In the genomic region with DNA sequence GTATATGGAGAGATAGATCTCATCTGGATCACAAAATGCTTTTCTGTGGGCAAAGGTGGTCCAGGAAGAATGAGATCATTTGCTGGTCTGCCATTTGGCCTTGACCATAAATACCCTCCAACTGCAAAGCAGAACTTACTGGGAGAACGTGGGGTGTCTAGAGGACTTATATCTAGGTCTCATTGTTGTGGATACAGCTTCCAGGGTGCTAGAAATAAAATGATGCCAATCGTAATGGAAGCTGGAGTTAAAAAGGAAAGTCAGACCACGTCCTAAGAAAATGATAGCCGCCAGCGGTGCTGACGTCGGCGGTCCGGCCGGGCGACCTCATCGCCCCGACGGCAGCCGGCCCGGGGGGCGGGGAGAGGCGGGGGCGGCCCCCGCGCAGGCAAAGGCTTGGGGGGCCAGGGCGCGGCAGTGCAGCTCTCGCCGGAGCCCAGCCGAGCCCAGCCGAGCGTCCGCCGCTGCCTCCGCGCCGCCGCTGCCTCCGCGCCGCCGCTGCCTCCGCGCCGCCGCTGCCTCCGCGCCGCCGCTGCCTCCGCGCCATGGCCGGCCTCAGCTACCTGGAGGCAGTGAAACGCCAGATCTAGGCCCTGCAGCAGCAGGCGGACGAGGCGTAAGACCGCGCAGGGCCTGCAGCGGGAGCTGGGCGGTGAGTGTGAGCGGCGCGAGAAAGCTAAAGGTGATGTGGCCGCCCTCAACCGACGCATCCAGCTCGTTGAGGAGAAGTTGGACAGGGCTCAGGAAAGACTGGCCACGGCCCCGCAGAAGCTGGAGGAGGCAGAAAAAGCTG, we compare ENCODE assay signal across 1 cellular context.
TF ChIP-seq lines count a peak whose summit lies in the region.

No MANE protein-coding gene starts in this region.

TF ChIP-seq in HepG2, 621 proteins besides CTCF, POLR2A, EP300 and RAD21 (continued from another document and continues in another):
- TF ChIP-seq ZNF407 (CRISPR knock-in tag; IDR thresholded peaks at IDR 0.05; ENCODE audit: not compliant biosample characterization), result no peak
- no peak for TF ChIP-seq SNAPC2 (CRISPR knock-in tag; IDR thresholded peaks at IDR 0.05)
- no peak for TF ChIP-seq SOX6 (IDR thresholded peaks at IDR 0.05)
- TF ChIP-seq SOX6 (CRISPR knock-in tag; IDR thresholded peaks at IDR 0.05), result no peak; the same call in 1 of the 2 replicates
- no peak for TF ChIP-seq ZNF543 (CRISPR knock-in tag; IDR thresholded peaks at IDR 0.05)
- TF ChIP-seq, protein P1, sequence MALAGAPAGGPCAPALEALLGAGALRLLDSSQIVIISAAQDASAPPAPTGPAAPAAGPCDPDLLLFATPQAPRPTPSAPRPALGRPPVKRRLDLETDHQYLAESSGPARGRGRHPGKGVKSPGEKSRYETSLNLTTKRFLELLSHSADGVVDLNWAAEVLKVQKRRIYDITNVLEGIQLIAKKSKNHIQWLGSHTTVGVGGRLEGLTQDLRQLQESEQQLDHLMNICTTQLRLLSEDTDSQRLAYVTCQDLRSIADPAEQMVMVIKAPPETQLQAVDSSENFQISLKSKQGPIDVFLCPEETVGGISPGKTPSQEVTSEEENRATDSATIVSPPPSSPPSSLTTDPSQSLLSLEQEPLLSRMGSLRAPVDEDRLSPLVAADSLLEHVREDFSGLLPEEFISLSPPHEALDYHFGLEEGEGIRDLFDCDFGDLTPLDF (CRISPR knock-in tag; IDR thresholded peaks at IDR 0.05), result no peak
- no peak for TF ChIP-seq NR3C1 (CRISPR knock-in tag; IDR thresholded peaks at IDR 0.05)
- TF ChIP-seq PCBP2 (optimal IDR thresholded peaks at IDR 0.05; ENCODE audit: low read depth, low read length, poor library complexity, severe bottlenecking), result no peak
- TF ChIP-seq ZNF788 (CRISPR knock-in tag; IDR thresholded peaks at IDR 0.05; ENCODE audit: borderline replicate concordance), result no peak
- TF ChIP-seq ZNF549 (CRISPR knock-in tag; IDR thresholded peaks at IDR 0.05), result no peak
- TF ChIP-seq SMC3 (IDR thresholded peaks at IDR 0.05; ENCODE audit: low read length), result no peak
- no peak for TF ChIP-seq ZNF484 (CRISPR knock-in tag; IDR thresholded peaks at IDR 0.05; ENCODE audit: borderline replicate concordance, low read depth)
- no peak for TF ChIP-seq CEBPG (CRISPR knock-in tag; IDR thresholded peaks at IDR 0.05)
- TF ChIP-seq, protein P2, sequence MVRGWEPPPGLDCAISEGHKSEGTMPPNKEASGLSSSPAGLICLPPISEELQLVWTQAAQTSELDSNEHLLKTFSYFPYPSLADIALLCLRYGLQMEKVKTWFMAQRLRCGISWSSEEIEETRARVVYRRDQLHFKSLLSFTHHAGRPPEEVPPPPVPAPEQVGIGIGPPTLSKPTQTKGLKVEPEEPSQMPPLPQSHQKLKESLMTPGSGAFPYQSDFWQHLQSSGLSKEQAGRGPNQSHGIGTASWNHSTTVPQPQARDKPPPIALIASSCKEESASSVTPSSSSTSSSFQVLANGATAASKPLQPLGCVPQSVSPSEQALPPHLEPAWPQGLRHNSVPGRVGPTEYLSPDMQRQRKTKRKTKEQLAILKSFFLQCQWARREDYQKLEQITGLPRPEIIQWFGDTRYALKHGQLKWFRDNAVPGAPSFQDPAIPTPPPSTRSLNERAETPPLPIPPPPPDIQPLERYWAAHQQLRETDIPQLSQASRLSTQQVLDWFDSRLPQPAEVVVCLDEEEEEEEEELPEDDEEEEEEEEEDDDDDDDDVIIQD (CRISPR knock-in tag; IDR thresholded peaks at IDR 0.05; ENCODE audit: low read depth), result no peak
- TF ChIP-seq, protein P3, sequence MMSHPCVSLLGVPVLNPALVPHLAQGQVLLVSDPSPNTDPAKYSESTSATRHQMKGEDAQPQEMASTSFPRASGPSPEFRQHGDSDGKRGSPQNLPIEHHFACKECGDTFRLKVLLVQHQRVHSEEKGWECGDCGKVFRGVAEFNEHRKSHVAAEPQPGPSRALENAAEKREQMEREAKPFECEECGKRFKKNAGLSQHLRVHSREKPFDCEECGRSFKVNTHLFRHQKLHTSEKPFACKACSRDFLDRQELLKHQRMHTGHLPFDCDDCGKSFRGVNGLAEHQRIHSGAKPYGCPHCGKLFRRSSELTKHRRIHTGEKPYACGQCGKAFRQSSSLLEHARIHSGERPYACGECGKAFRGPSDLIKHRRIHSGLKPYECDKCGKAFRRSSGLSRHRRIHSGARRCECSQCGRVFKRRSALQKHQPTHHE (CRISPR knock-in tag; IDR thresholded peaks at IDR 0.05; ENCODE audit: borderline replicate concordance), result no peak
- no peak for TF ChIP-seq PTBP1 (IDR thresholded peaks at IDR 0.05; ENCODE audit: low read depth, low read length, poor library complexity, severe bottlenecking)
- no peak for TF ChIP-seq ZNF234 (CRISPR knock-in tag; conservative IDR thresholded peaks at IDR 0.05)
- no peak for TF ChIP-seq ZNF747 (CRISPR knock-in tag; IDR thresholded peaks at IDR 0.05; ENCODE audit: borderline replicate concordance)
- TF ChIP-seq ZNF572 (CRISPR knock-in tag; IDR thresholded peaks at IDR 0.05), result no peak
- peak; percentile 92 for TF ChIP-seq ZFY (CRISPR knock-in tag; IDR thresholded peaks at IDR 0.05)
- TF ChIP-seq CREBL2 (CRISPR knock-in tag; IDR thresholded peaks at IDR 0.05; ENCODE audit: borderline replicate concordance), result no peak
- TF ChIP-seq ZNF709 (CRISPR knock-in tag; IDR thresholded peaks at IDR 0.05), result no peak
- TF ChIP-seq NFAT5 (CRISPR knock-in tag; IDR thresholded peaks at IDR 0.05), result 0 out of 2 replicates have a peak, but pooled peaks have one; percentile 49
- TF ChIP-seq, protein P4, sequence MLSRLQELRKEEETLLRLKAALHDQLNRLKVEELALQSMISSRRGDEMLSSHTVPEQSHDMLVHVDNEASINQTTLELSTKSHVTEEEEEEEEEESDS (CRISPR knock-in tag; IDR thresholded peaks at IDR 0.05; ENCODE audit: borderline replicate concordance), result no peak
- TF ChIP-seq ETV5 (CRISPR knock-in tag; IDR thresholded peaks at IDR 0.05; ENCODE audit: borderline replicate concordance), result no peak
- peak; percentile 72 for TF ChIP-seq ZNF331 (CRISPR knock-in tag; IDR thresholded peaks at IDR 0.05)
- TF ChIP-seq REPIN1 (CRISPR knock-in tag; IDR thresholded peaks at IDR 0.05; ENCODE audit: borderline replicate concordance, low read depth), result no peak
- TF ChIP-seq KLF12 (CRISPR knock-in tag; IDR thresholded peaks at IDR 0.05; ENCODE audit: borderline replicate concordance), result no peak
- TF ChIP-seq TFAP4 (IDR thresholded peaks at IDR 0.05; ENCODE audit: borderline replicate concordance, low read depth), result no peak
- no peak for TF ChIP-seq ATF7-NPFF (CRISPR knock-in tag; IDR thresholded peaks at IDR 0.05; ENCODE audit: low read depth)
- no peak for TF ChIP-seq TGIF2 (CRISPR knock-in tag; IDR thresholded peaks at IDR 0.05)
- no peak for TF ChIP-seq NR2F6 (IDR thresholded peaks at IDR 0.05)
- TF ChIP-seq NR2F6 (CRISPR knock-in tag; IDR thresholded peaks at IDR 0.05), result no peak
- TF ChIP-seq, protein P5, sequence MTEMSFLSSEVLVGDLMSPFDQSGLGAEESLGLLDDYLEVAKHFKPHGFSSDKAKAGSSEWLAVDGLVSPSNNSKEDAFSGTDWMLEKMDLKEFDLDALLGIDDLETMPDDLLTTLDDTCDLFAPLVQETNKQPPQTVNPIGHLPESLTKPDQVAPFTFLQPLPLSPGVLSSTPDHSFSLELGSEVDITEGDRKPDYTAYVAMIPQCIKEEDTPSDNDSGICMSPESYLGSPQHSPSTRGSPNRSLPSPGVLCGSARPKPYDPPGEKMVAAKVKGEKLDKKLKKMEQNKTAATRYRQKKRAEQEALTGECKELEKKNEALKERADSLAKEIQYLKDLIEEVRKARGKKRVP (CRISPR knock-in tag; IDR thresholded peaks at IDR 0.05), result no peak
- TF ChIP-seq SYNCRIP (IDR thresholded peaks at IDR 0.05; ENCODE audit: insufficient read depth, low read depth, low read length), result no peak
